11 cellular contexts compared by ENCODE assay signal in genomic region chr19:14603990-14604387, GRCh38. TPM values are rescaled to one million over a fixed set of nuclear protein-coding genes. Genes with fewer than 3 reads are reported as not detected.
DNase-seq lines count a peak whose midpoint lies in the region; ATAC-seq, FAIRE-seq and TF ChIP-seq lines count a peak whose summit lies in the region.
"Had no signal": no experiment of that assay in that cellular context is flagged by ENCODE, and none has a peak within 500 bp of the region (broad histone marks: within the 10 kb centered on the region; RNA-seq: fewer than 3 reads in every experiment).

No MANE protein-coding gene starts in this region.

- DNase-seq in GM12892 (ENCODE audit: insufficient read length) (peak; percentile 56), T-helper 17 cell (no peak), CD1c-positive myeloid dendritic cell (ENCODE audit: extremely low spot score) (no peak), mesothelial cell of epicardium (ENCODE audit: low spot score in 2 of 2, unreplicated experiment in 2 of 2) (no peak), HuH-7 (ENCODE audit: low spot score) (no peak), progenitor cell of endocrine pancreas (ENCODE audit: low spot score, unreplicated experiment) (no peak)
- DNase-seq: Caco-2; stimulated activated naive CD4-positive, alpha-beta T cell had no signal

- peaks cover 10% of the 10 kb centered on the region for H3K4me1 Mint-ChIP-seq in T-helper 17 cell
- no peaks in the 10 kb centered on the region for H3K4me1 Mint-ChIP-seq in mesothelial cell of epicardium
- H3K4me1 Mint-ChIP-seq in progenitor cell of endocrine pancreas (ENCODE audit: low read depth) = no peaks in the 10 kb centered on the region

- H3K27ac Mint-ChIP-seq in T-helper 17 cell = peak overlapping the region; percentile 2
- H3K27ac Mint-ChIP-seq in mesothelial cell of epicardium = no peak overlapping the region
- no peak overlapping the region for H3K27ac Mint-ChIP-seq in progenitor cell of endocrine pancreas
- H3K27ac Mint-ChIP-seq: T-helper 2 cell treated with Interferon-gamma antibody and Interleukin-4, amounts not matched to agents 5 μg/mL and 100 μg/mL, for 36 hours had no signal

- H3K36me3 Mint-ChIP-seq in T-helper 17 cell (ENCODE audit: low read depth) (no peaks in the 10 kb centered on the region), mesothelial cell of epicardium (no peaks in the 10 kb centered on the region), progenitor cell of endocrine pancreas (ENCODE audit: insufficient read depth) (peaks cover 2% of the 10 kb centered on the region)

- no peak overlapping the region for H3K4me3 Mint-ChIP-seq in T-helper 17 cell
- H3K4me3 Mint-ChIP-seq in mesothelial cell of epicardium = no peak overlapping the region
- no peak overlapping the region for H3K4me3 Mint-ChIP-seq in progenitor cell of endocrine pancreas (ENCODE audit: low read depth)
- H3K4me3 Mint-ChIP-seq: T-helper 2 cell treated with Interferon-gamma antibody and Interleukin-4, amounts not matched to agents 5 μg/mL and 100 μg/mL, for 36 hours had no signal

- H3K27me3 Mint-ChIP-seq in T-helper 17 cell = no peaks in the 10 kb centered on the region
- H3K27me3 Mint-ChIP-seq in mesothelial cell of epicardium (ENCODE audit: low read depth) = no peaks in the 10 kb centered on the region
- H3K27me3 Mint-ChIP-seq in progenitor cell of endocrine pancreas = no peaks in the 10 kb centered on the region

- TF ChIP-seq POLR2A in GM12892 (IDR thresholded peaks at IDR 0.05; ENCODE audit: low read depth, low read length) = peak; percentile 62

- TF ChIP-seq CTCF in mesothelial cell of epicardium (IDR thresholded peaks at IDR 0.05; ENCODE audit: unreplicated experiment) (no peak), progenitor cell of endocrine pancreas (IDR thresholded peaks at IDR 0.05; ENCODE audit: unreplicated experiment) (no peak)

- H3K9me3 ChIP-seq in T-helper 17 cell (ENCODE audit: control insufficient read depth, low read length, poor library complexity, severe bottlenecking) = no peaks in the 10 kb centered on the region
- H3K9me3 ChIP-seq: Caco-2 had no signal

- H3K9me3 Mint-ChIP-seq in mesothelial cell of epicardium (peaks cover 40% of the 10 kb centered on the region), progenitor cell of endocrine pancreas (ENCODE audit: low read depth) (peaks cover 34% of the 10 kb centered on the region)
- H3K9me3 Mint-ChIP-seq: T-helper 2 cell treated with Interferon-gamma antibody and Interleukin-4, amounts not matched to agents 5 μg/mL and 100 μg/mL, for 36 hours had no signal

- FAIRE-seq in GM12892 (lab: Jason Lieb, UNC) = peak; percentile 77

- ATAC-seq in GM19397 (IDR thresholded peaks at IDR 0.05; ENCODE audit: unreplicated experiment) = peak; percentile 60
- peak; percentile 70 for ATAC-seq in HG02943 (IDR thresholded peaks at IDR 0.05; ENCODE audit: low read depth, unreplicated experiment)
- peak; percentile 79 for ATAC-seq in T-helper 17 cell

RNA-seq across cellular contexts. Expression of gene CLEC17A, which starts 21.1 kb away (rescaled TPM):
- 67.4 TPM for polyA plus RNA-seq in GM12892 (2012; ENCODE audit: missing spikeins)
- total RNA-seq in T-helper 17 cell (1 to 10 TPM in 1 of 2 donors, under 1 TPM in 1; 0.34 to 2.4 TPM), mesothelial cell of epicardium (not detected in 3 replicates), progenitor cell of endocrine pancreas (not detected in 2 replicates)
- total RNA-seq: Caco-2 had no signal

RNA-seq across cellular contexts. Expression of gene NDUFB7, which starts 32.1 kb away (rescaled TPM):
- 95.4 TPM for polyA plus RNA-seq in GM12892 (2012; ENCODE audit: missing spikeins)
- total RNA-seq in T-helper 17 cell = 10 to 100 TPM; 60.7 to 62.5 TPM
- 117 to 122 TPM (median 119 TPM) in 3 replicates for total RNA-seq in mesothelial cell of epicardium
- total RNA-seq in progenitor cell of endocrine pancreas = 117 and 120 TPM in 2 replicates
